Comparison of ENCODE assay signal across 8 cellular contexts in the genomic region with DNA sequence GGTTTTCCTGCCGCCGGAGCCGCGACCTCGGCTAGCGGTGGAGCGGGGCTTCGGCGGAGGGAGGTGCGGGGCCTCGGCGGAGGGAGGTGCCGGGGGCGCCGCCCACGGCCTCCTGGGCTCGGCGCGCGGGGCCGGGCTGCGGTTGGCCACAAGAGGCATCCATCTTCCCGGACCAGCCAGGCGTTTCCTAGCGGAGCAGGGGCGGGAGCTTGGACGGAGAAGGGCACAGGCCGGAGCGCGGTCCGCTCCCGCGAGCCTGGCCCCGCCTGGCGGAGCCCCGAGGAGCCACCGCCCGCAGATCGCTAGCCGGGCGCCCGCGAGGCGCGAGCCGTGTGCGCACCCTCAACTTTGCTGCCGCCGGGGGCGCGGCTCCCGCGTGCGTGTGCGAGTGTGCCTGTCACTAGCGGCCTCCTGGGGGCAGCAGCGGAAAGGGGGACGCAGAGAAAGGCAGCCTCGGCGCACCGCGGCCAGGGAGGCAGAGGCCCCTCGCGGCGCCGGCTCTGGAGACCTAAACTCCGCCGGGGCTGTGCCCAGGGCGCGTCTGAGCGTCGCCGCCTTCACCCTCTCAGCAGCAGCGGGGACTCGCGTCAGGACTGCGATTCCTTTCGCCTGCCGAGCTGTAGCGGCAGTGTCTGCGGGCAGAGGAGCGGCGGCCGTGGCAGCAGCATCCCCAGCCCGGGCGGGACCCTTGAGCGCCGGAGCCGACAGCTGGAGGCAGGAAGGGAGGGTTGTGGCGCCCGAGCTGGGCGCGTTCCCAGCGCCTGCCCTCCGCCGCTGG.
A peak's percentile ranks its signal among the peaks of the same experiment; 100 is the strongest.
DNase-seq lines count a peak whose midpoint lies in the region; ATAC-seq lines count a peak whose summit lies in the region.

No MANE protein-coding gene starts in this region.

- peak overlapping the region; percentile 94 for H3K4me3 ChIP-seq in ACC112 (ENCODE audit: low read depth, low read length)

- H3K27me3 ChIP-seq in ACC112 (ENCODE audit: insufficient read depth, low read length) = no peaks in the 10 kb centered on the region

- DNase-seq in NCI-H2196 (lab: John Stamatoyannopoulos, UW; ENCODE audit: unreplicated experiment) (peak; percentile 96), islet precursor cell (peak; percentile 98)
- peak; percentile 29 to 48 (median 42) for DNase-seq in activated CD4-positive, CD25-positive, alpha-beta regulatory T cell (lab: John Stamatoyannopoulos, UW)
- peak; percentile 61 for DNase-seq in central memory CD4-positive, alpha-beta T cell
- DNase-seq in stimulated activated CD4-positive, alpha-beta T cell treated with anti-CD3 and anti-CD28 coated beads, Interleukin-12 subunit alpha, Interleukin-12 subunit beta, amount 100 ng/mL, for 24 hours (ENCODE audit: low read depth in 2 of 2) = peak; percentile 64 to 65

- peak overlapping the region; percentile 89 for H2AFZ ChIP-seq in ACC112 (ENCODE audit: low read length, unreplicated experiment)

- H3K79me2 ChIP-seq in ACC112 (ENCODE audit: control insufficient read depth, insufficient read depth, low read length, unreplicated experiment) = peaks cover 43% of the 10 kb centered on the region

- H3K4me1 ChIP-seq in ACC112 (ENCODE audit: control insufficient read depth, insufficient read depth, low read length, unreplicated experiment) = peaks cover 15% of the 10 kb centered on the region

- H3K27ac ChIP-seq in ACC112 (ENCODE audit: low read depth, low read length) = peak overlapping the region; percentile 58

- H3K36me3 ChIP-seq in ACC112 (ENCODE audit: insufficient read depth, low read length) = no peaks in the 10 kb centered on the region

- peak; percentile 97 for ATAC-seq in GM18867 (IDR thresholded peaks at IDR 0.05; ENCODE audit: unreplicated experiment)
- peak; percentile 97 for ATAC-seq in HG03103 (IDR thresholded peaks at IDR 0.05; ENCODE audit: low read depth, unreplicated experiment)

Comparison
In these comparisons a context has a peak if more than half of its experiments do, and no peak if none do; other contexts are left out.
1. Peak in every context shown above with its lines: DNase-seq, ATAC-seq, H3K4me3 ChIP-seq and H3K27ac ChIP-seq.
2. DNase-seq: peak in every context shown above with its lines; median percentile 98 in islet precursor cell; 96 in NCI-H2196; 64 in stimulated activated CD4-positive, alpha-beta T cell treated with anti-CD3 and anti-CD28 coated beads, Interleukin-12 subunit alpha, Interleukin-12 subunit beta, amount 100 ng/mL, for 24 hours; 61 in central memory CD4-positive, alpha-beta T cell; 42 in activated CD4-positive, CD25-positive, alpha-beta regulatory T cell.